In the genomic region with DNA sequence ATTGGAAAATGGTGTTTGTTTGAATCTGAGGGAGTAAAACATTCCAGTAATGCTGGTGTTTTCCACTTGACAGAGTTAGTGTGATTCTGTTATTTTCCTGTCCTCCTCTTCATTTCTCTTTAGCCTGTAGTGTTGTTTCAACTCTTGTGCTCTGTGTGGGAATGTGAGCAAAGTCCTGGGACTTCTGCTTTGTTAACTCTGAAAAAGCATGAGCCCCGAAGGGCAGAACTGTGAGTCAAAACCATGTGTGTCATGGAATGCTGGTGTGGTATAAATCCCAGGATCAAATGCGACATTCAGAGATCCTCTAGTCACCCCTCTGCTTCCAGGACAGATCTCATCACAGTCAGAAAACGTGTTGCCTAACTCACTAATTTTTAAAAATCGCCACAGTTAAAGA, we compare ENCODE assay signal across 11 cellular contexts. TPM values are rescaled to one million over a fixed set of nuclear protein-coding genes. Genes with fewer than 3 reads are reported as not detected.
A peak's percentile ranks its signal among the peaks of the same experiment; 100 is the strongest.
DNase-seq lines count a peak whose midpoint lies in the region; ATAC-seq and TF ChIP-seq lines count a peak whose summit lies in the region.
"Had no signal": no experiment of that assay in that cellular context is flagged by ENCODE, and none has a peak within 500 bp of the region (broad histone marks: within the 10 kb centered on the region; RNA-seq: fewer than 3 reads in every experiment).

No MANE protein-coding gene starts in this region.

- H2AFZ ChIP-seq in OCI-LY7 (ENCODE audit: low read length): no peak overlapping the region

- peak; percentile 36 for DNase-seq in AG08395 (ENCODE audit: low spot score)
- peak; percentile 96 for DNase-seq in M059J (ENCODE audit: low read depth)
- DNase-seq in dedifferentiated amniotic fluid mesenchymal stem cell (ENCODE audit: extremely low spot score): peak; percentile 21
- peak; percentile 22 to 36 for DNase-seq in lung microvascular endothelial cell (ENCODE audit: low read depth in 2 of 2)
- DNase-seq in LoVo (ENCODE audit: low spot score): no peak
- DNase-seq in GM19238 (ENCODE audit: insufficient read length, low spot score): no peak
- no peak for DNase-seq in OCI-LY7 (ENCODE audit: low spot score)
- DNase-seq: activated CD4-positive, alpha-beta T cell treated with anti-CD3 and anti-CD28 coated beads for 1 hour; NCI-H510A treated with DMSO at 0.1 percent for 48 hours; SIG-M5 had no signal

- no peak overlapping the region for H3K4me3 ChIP-seq in OCI-LY7 (ENCODE audit: low read depth, low read length, poor library complexity, severe bottlenecking)

- BruUV-seq in OCI-LY7 (replicated peaks; lab: Mats Ljungman, UMichigan): no TSS peak

- no peak for TF ChIP-seq CTCF in OCI-LY7 (conservative IDR thresholded peaks at IDR 0.05; ENCODE audit: low read length)

- H3K9me2 ChIP-seq in OCI-LY7 (ENCODE audit: insufficient read depth, low read length): no peaks in the 10 kb centered on the region

- H3K4me1 ChIP-seq in OCI-LY7 (ENCODE audit: insufficient read depth, low read length, poor library complexity, severe bottlenecking): peaks cover 9% of the 10 kb centered on the region

- no peak overlapping the region for H3K4me2 ChIP-seq in OCI-LY7 (ENCODE audit: low read length)

- H3K79me2 ChIP-seq in OCI-LY7 (ENCODE audit: insufficient read depth, low read depth, low read length): no peaks in the 10 kb centered on the region

- H3K9me3 ChIP-seq in OCI-LY7 (ENCODE audit: low read length): 0 out of 2 replicates have a peak, but pooled peaks cover 4% of the 10 kb centered on the region

- H3K36me3 ChIP-seq in OCI-LY7 (ENCODE audit: insufficient read depth, low read length): no peaks in the 10 kb centered on the region

- ATAC-seq in GM19467 (IDR thresholded peaks at IDR 0.05; ENCODE audit: unreplicated experiment): no peak

- intact Hi-C loops in OCI-LY7 (cut with micrococcal nuclease; ENCODE audit: unreplicated experiment): no loop called here

- H3K27ac ChIP-seq in OCI-LY7 (ENCODE audit: low read depth, low read length, poor library complexity, severe bottlenecking): no peak overlapping the region

- CTCF ChIA-PET in OCI-LY7 (lab: Charles Lee; ENCODE audit: unreplicated experiment): no interaction called here

- no peaks in the 10 kb centered on the region for H4K20me1 ChIP-seq in OCI-LY7 (ENCODE audit: insufficient read depth, low read length)

- POLR2A ChIA-PET in OCI-LY7 (lab: Charles Lee): no interaction called here

RNA-seq across cellular contexts. Expression of a gene that starts 8.9 kb away (rescaled TPM):
- total RNA-seq in M059J (2014; rRNA removed; shearing (Covaris generic)): 91.4 and 128 TPM in 2 replicates
- total RNA-seq in lung microvascular endothelial cell (59.3 and 81.7 TPM in 2 replicates), OCI-LY7 (2022) (0.08 and 0.09 TPM in 2 replicates)
- total RNA-seq in OCI-LY7 (2014; rRNA removed; shearing (Covaris generic)): not detected in 2 replicates

Comparison
In these comparisons a context has a peak if more than half of its experiments do, and no peak if none do; other contexts are left out.
1. DNase-seq: peak in AG08395 (single experiment), M059J (single experiment), dedifferentiated amniotic fluid mesenchymal stem cell (single experiment) and lung microvascular endothelial cell (2 of 2); none in LoVo (single experiment), GM19238 (single experiment) and OCI-LY7 (single experiment).
2. RNA of a gene that starts 8.9 kb away (total RNA-seq): 91.4 to 128 TPM in M059J and 59.3 to 81.7 TPM in lung microvascular endothelial cell; 0.08 to 0.09 TPM in OCI-LY7; every median in the first group is over 10 times any median in the second.